8 cellular contexts compared by ENCODE assay signal in genomic region chr17:10295728-10296343, GRCh38.
DNase-seq lines count a peak whose midpoint lies in the region; ATAC-seq and TF ChIP-seq lines count a peak whose summit lies in the region.

No MANE protein-coding gene starts in this region.

- intact Hi-C loops in posterior cingulate gyrus (cut with DNase I): no loop called here

- H3K9me3 ChIP-seq in Loucy (ENCODE audit: insufficient read depth, low read depth, low read length): no peaks in the 10 kb centered on the region

- TF ChIP-seq CTCF in AG09309 (IDR thresholded peaks at IDR 0.05; ENCODE audit: control insufficient read depth, insufficient read depth, low read depth, low read length, missing control alignments) (peak; percentile 68), GM12874 (IDR thresholded peaks at IDR 0.05; ENCODE audit: insufficient read depth, low read depth, low read length) (peak; percentile 75), Loucy (conservative IDR thresholded peaks at IDR 0.05; ENCODE audit: low read length) (peak; percentile 92)

- H3K4me3 ChIP-seq in AG09309 (ENCODE audit: control insufficient read depth, low read depth, low read length): no peak overlapping the region
- no peak overlapping the region for H3K4me3 ChIP-seq in Loucy (ENCODE audit: low read length, poor library complexity, severe bottlenecking)

- no peaks in the 10 kb centered on the region for H3K27me3 ChIP-seq in Loucy (ENCODE audit: insufficient read depth, low read length, poor library complexity, severe bottlenecking)

- H3K79me2 ChIP-seq in Loucy (ENCODE audit: insufficient read depth, low read length): no peaks in the 10 kb centered on the region

- no peak overlapping the region for H3K9ac ChIP-seq in Loucy (ENCODE audit: low read depth, low read length, poor library complexity, severe bottlenecking)

- no peaks in the 10 kb centered on the region for H3K36me3 ChIP-seq in Loucy (ENCODE audit: insufficient read depth, low read length)

- H3K9me2 ChIP-seq in Loucy (replicated peaks; ENCODE audit: low read depth, low read length): no peaks in the 10 kb centered on the region

- no peak for ATAC-seq in HG02840 (IDR thresholded peaks at IDR 0.05; ENCODE audit: low FRiP score, unreplicated experiment)
- ATAC-seq in GM18502 (IDR thresholded peaks at IDR 0.05; ENCODE audit: poor library complexity, unreplicated experiment): no peak

- DNase-seq in AG09309 (ENCODE audit: low read depth) (no peak), foreskin melanocyte (peak; percentile 23), posterior cingulate gyrus (peak in 7 of 10 donors; percentile 56 to 91 (median 58))
- peak; percentile 2 for DNase-seq in activated CD4-positive, alpha-beta T cell treated with anti-CD3 and anti-CD28 coated beads, Interleukin-2, amount 50 U/mL, for 1 hour

- H2AFZ ChIP-seq in Loucy (ENCODE audit: low read length): no peak overlapping the region

- no peaks in the 10 kb centered on the region for H3F3A ChIP-seq in Loucy (ENCODE audit: low read depth)

- H3K4me1 ChIP-seq in Loucy (ENCODE audit: insufficient read depth, low read length, poor library complexity, severe bottlenecking): peaks cover 7% of the 10 kb centered on the region

- no peaks in the 10 kb centered on the region for H4K20me1 ChIP-seq in Loucy (ENCODE audit: insufficient read depth, low read length, poor library complexity, severe bottlenecking)

- H3K4me2 ChIP-seq in Loucy (ENCODE audit: low read depth, low read length, poor library complexity, severe bottlenecking): no peak overlapping the region
